ENCODE assay signal across 15 cellular contexts in genomic region chr12:29110506-29111442, GRCh38. TPM values are rescaled to one million over a fixed set of nuclear protein-coding genes. Genes with fewer than 3 reads are reported as not detected.
A peak's percentile ranks its signal among the peaks of the same experiment; 100 is the strongest.
DNase-seq lines count a peak whose midpoint lies in the region; ATAC-seq and TF ChIP-seq lines count a peak whose summit lies in the region.
"Had no signal": no experiment of that assay in that cellular context is flagged by ENCODE, and none has a peak within 500 bp of the region (broad histone marks: within the 10 kb centered on the region; RNA-seq: fewer than 3 reads in every experiment).

No MANE protein-coding gene starts in this region.

- no peak overlapping the region for H3K4me3 Mint-ChIP-seq in chondrocyte (ENCODE audit: unreplicated experiment)
- H3K4me3 Mint-ChIP-seq: activated CD8-positive, alpha-beta T cell treated with anti-CD3 and anti-CD28 coated beads, Interleukin-2, amount 10 ng/mL, durations not matched to agents 7 days and 5 days; activated naive CD4-positive, alpha-beta T cell treated with anti-CD3 and anti-CD28 coated beads for 36 hours; T-helper 2 cell treated with Interferon-gamma antibody and Interleukin-4, amounts not matched to agents 5 μg/mL and 100 μg/mL, for 36 hours had no signal

- TF ChIP-seq CTCF in chondrocyte (IDR thresholded peaks at IDR 0.05) = no peak

- peak; percentile 82 for ATAC-seq in GM19455 (IDR thresholded peaks at IDR 0.05; ENCODE audit: unreplicated experiment)
- peak; percentile 62 for ATAC-seq in HG02885 (IDR thresholded peaks at IDR 0.05; ENCODE audit: poor library complexity, unreplicated experiment)
- ATAC-seq: activated CD8-positive, alpha-beta T cell treated with anti-CD3 and anti-CD28 coated beads, Interleukin-2, amount 10 ng/mL, durations not matched to agents 7 days and 5 days; left lobe of liver had no signal

- H3K9me3 Mint-ChIP-seq in chondrocyte (ENCODE audit: low read depth) = peaks cover 40% of the 10 kb centered on the region

- DNase-seq in CD1c-positive myeloid dendritic cell (ENCODE audit: extremely low spot score) = peak; percentile 54
- DNase-seq in HT-29 (ENCODE audit: low spot score) = peak; percentile 22
- DNase-seq in chondrocyte (ENCODE audit: low spot score) = no peak
- no peak for DNase-seq in NCI-H187 treated with DMSO at 0.1 percent for 48 hours (lab: John Stamatoyannopoulos, UW)
- DNase-seq in T-helper 1 cell = no peak
- no peak for DNase-seq in NCI-H2196 (lab: John Stamatoyannopoulos, UW; ENCODE audit: unreplicated experiment)
- DNase-seq: activated CD8-positive, alpha-beta T cell treated with anti-CD3 and anti-CD28 coated beads, Interleukin-2, amount 10 ng/mL, durations not matched to agents 7 days and 5 days; activated naive CD4-positive, alpha-beta T cell treated with anti-CD3 and anti-CD28 coated beads for 36 hours; head of caudate nucleus; NCI-H226; stimulated activated CD8-positive, alpha-beta memory T cell treated with anti-CD3 and anti-CD28 coated beads, Interleukin-4, amount 100 ng/mL, for 48 hours had no signal

- peaks cover 5% of the 10 kb centered on the region for H3K4me1 Mint-ChIP-seq in chondrocyte (ENCODE audit: low read depth)

- H3K27me3 Mint-ChIP-seq in chondrocyte (ENCODE audit: low read depth) = no peaks in the 10 kb centered on the region

- H3K27ac Mint-ChIP-seq in chondrocyte (ENCODE audit: unreplicated experiment) = no peak overlapping the region
- H3K27ac Mint-ChIP-seq: activated CD8-positive, alpha-beta T cell treated with anti-CD3 and anti-CD28 coated beads, Interleukin-2, amount 10 ng/mL, durations not matched to agents 7 days and 5 days; activated naive CD4-positive, alpha-beta T cell treated with anti-CD3 and anti-CD28 coated beads for 36 hours; T-helper 2 cell treated with Interferon-gamma antibody and Interleukin-4, amounts not matched to agents 5 μg/mL and 100 μg/mL, for 36 hours had no signal

- H3K36me3 Mint-ChIP-seq in chondrocyte (ENCODE audit: low read depth) = peaks cover 15% of the 10 kb centered on the region

RNA-seq across cellular contexts. Expression of gene FAR2, which starts 38.3 kb away (rescaled TPM):
- 19.8 and 23.8 TPM in 2 replicates for total RNA-seq in HT-29 (2014; rRNA removed; shearing (Covaris generic))
- total RNA-seq in chondrocyte = 11.1 to 19.6 TPM (median 19.3 TPM) in 3 replicates

Comparison
In these comparisons a context has a peak if more than half of its experiments do, and no peak if none do; other contexts are left out.
1. DNase-seq: peak in CD1c-positive myeloid dendritic cell (single experiment) and HT-29 (single experiment); none in chondrocyte (single experiment), NCI-H187 treated with DMSO at 0.1 percent for 48 hours (single experiment), T-helper 1 cell (0 of 5) and NCI-H2196 (single experiment).